ENCODE assay signal across 9 cellular contexts in genomic region chr12:113241191-113242017, GRCh38. TPM values are rescaled to one million over a fixed set of nuclear protein-coding genes. Genes with fewer than 3 reads are reported as not detected.
DNase-seq lines count a peak whose midpoint lies in the region; ATAC-seq and TF ChIP-seq lines count a peak whose summit lies in the region.
"Had no signal": no experiment of that assay in that cellular context is flagged by ENCODE, and none has a peak within 500 bp of the region (broad histone marks: within the 10 kb centered on the region; RNA-seq: fewer than 3 reads in every experiment).

No MANE protein-coding gene starts in this region.

- peaks cover 59% of the 10 kb centered on the region for H3K4me1 Mint-ChIP-seq in MCF 10A (ENCODE audit: insufficient read depth, unreplicated experiment)

- TF ChIP-seq CTCF in MCF 10A (IDR thresholded peaks at IDR 0.05; ENCODE audit: unreplicated experiment) = no peak
- TF ChIP-seq CTCF in mucosa of descending colon (IDR thresholded peaks at IDR 0.05) = no peak

- peaks cover 83% of the 10 kb centered on the region for H3K4me1 ChIP-seq in mucosa of descending colon (ENCODE audit: low read depth)

- ATAC-seq in mucosa of descending colon (peak; percentile 53), HG03378 (IDR thresholded peaks at IDR 0.05; ENCODE audit: unreplicated experiment) (no peak), HG03025 (IDR thresholded peaks at IDR 0.05; ENCODE audit: low FRiP score, unreplicated experiment) (no peak), GM18858 (IDR thresholded peaks at IDR 0.05; ENCODE audit: unreplicated experiment) (no peak)
- ATAC-seq: HCT116 had no signal

- H3K9me3 Mint-ChIP-seq in MCF 10A (ENCODE audit: unreplicated experiment) = no peaks in the 10 kb centered on the region

- peaks cover 49% of the 10 kb centered on the region for H3K36me3 Mint-ChIP-seq in MCF 10A (ENCODE audit: insufficient read depth, unreplicated experiment)

- peak overlapping the region; percentile 56 for H3K4me3 Mint-ChIP-seq in MCF 10A (ENCODE audit: unreplicated experiment)

- CTCF ChIA-PET in MCF 10A (lab: Yijun Ruan, JAX) = interaction anchor here (0.5 to 1.2 kb wide), 3 partner anchors 18 to 117 kb away, joined by 3 read pairs; no protein-coding TSS in a partner anchor

- no peaks in the 10 kb centered on the region for H3K9me3 ChIP-seq in mucosa of descending colon

- BruUV-seq in MCF 10A (replicated peaks; lab: Mats Ljungman, UMichigan) = TSS peak; percentile 28

- H3K4me3 ChIP-seq in mucosa of descending colon = no peak overlapping the region

- in situ Hi-C loops in Caki2 (cut with HindIII; ENCODE audit: low pct_unique_long_range_greater_than_20kb, low sequenced_read_pairs) = no loop called here

- POLR2A ChIA-PET in MCF 10A (lab: Yijun Ruan, JAX) = interaction anchor here (0.7 to 14.2 kb wide), 8 partner anchors 13 to 58 kb away, joined by 3 to 237 read pairs (median 3); partner anchors contain the start of genes DDX54, RITA1 and TPCN1

- intact Hi-C loops in MCF 10A (cut with micrococcal nuclease) (loop anchor here (1.0 kb wide), 1 partner anchor 20 kb away; the partner anchor contains the start of gene TPCN1), mucosa of descending colon (cut with DNase I, micrococcal nuclease) (no loop called here)

- H3K27me3 Mint-ChIP-seq in MCF 10A (ENCODE audit: insufficient read depth, unreplicated experiment) = no peaks in the 10 kb centered on the region

- peak overlapping the region; percentile 95 for H3K27ac Mint-ChIP-seq in MCF 10A (ENCODE audit: low read depth, unreplicated experiment)

- DNase-seq in Caki2 (ENCODE audit: low read depth) (peak; percentile 88), NCI-H2107 (lab: John Stamatoyannopoulos, UW) (peak; percentile 53), MCF 10A (ENCODE audit: unreplicated experiment) (peak; percentile 92), mucosa of descending colon (peak; percentile 82 to 87 (median 85)), NAMALWA (ENCODE audit: low spot score) (no peak)

- no peaks in the 10 kb centered on the region for H3K36me3 ChIP-seq in mucosa of descending colon (ENCODE audit: low read depth)

RNA-seq across cellular contexts. Expression of gene TPCN1, which starts 20.1 kb away (rescaled TPM):
- 16.4 and 18.9 TPM in 2 replicates for total RNA-seq in Caki2 (2014; rRNA removed; shearing (Covaris generic); ENCODE audit: low replicate concordance)
- total RNA-seq in MCF 10A (2022) (42.7 and 43.0 TPM in 2 replicates), mucosa of descending colon (100 to 1,000 TPM in 1 of 3 donors, 10 to 100 TPM in 2; 89.9 to 133 (median 91.3) TPM)

RNA-seq across cellular contexts. Expression of gene RITA1, which starts 55.9 kb away (rescaled TPM):
- 37.1 and 53.0 TPM in 2 replicates for total RNA-seq in Caki2 (2014; rRNA removed; shearing (Covaris generic); ENCODE audit: low replicate concordance)
- total RNA-seq in MCF 10A (2022) = 17.5 and 17.9 TPM in 2 replicates
- total RNA-seq in mucosa of descending colon = 10 to 100 TPM; 13.0 to 17.0 (median 14.9) TPM

RNA-seq across cellular contexts. Expression of gene DDX54, which starts 56.1 kb away (rescaled TPM):
- 48.3 and 57.9 TPM in 2 replicates for total RNA-seq in Caki2 (2014; rRNA removed; shearing (Covaris generic); ENCODE audit: low replicate concordance)
- total RNA-seq in MCF 10A (2022) = 67.3 and 75.8 TPM in 2 replicates
- total RNA-seq in mucosa of descending colon = 10 to 100 TPM; 46.4 to 60.6 (median 53.2) TPM
